ENCODE assay signal across 1 cellular context in genomic region chr6:79524065-79524464, GRCh38.
TF ChIP-seq lines count a peak whose summit lies in the region.

No MANE protein-coding gene starts in this region.

TF ChIP-seq in K562, 482 proteins besides CTCF, POLR2A, EP300 and RAD21 (continued from another document):
- TF ChIP-seq, protein P1, sequence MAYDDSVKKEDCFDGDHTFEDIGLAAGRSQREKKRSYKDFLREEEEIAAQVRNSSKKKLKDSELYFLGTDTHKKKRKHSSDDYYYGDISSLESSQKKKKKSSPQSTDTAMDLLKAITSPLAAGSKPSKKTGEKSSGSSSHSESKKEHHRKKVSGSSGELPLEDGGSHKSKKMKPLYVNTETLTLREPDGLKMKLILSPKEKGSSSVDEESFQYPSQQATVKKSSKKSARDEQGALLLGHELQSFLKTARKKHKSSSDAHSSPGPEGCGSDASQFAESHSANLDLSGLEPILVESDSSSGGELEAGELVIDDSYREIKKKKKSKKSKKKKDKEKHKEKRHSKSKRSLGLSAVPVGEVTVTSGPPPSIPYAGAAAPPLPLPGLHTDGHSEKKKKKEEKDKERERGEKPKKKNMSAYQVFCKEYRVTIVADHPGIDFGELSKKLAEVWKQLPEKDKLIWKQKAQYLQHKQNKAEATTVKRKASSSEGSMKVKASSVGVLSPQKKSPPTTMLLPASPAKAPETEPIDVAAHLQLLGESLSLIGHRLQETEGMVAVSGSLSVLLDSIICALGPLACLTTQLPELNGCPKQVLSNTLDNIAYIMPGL (CRISPR knock-in tag; IDR thresholded peaks at IDR 0.05), result no peak
- TF ChIP-seq SP2 (IDR thresholded peaks at IDR 0.05; ENCODE audit: extremely low read depth, low read depth, low read length, poor library complexity, severe bottlenecking), result no peak
- no peak for TF ChIP-seq CLOCK (CRISPR knock-in tag; IDR thresholded peaks at IDR 0.05; ENCODE audit: borderline replicate concordance)
- no peak for TF ChIP-seq MAFK (IDR thresholded peaks at IDR 0.05; ENCODE audit: low read length)
- no peak for TF ChIP-seq ZNF224 (CRISPR knock-in tag; IDR thresholded peaks at IDR 0.05)
- no peak for TF ChIP-seq DIDO1 (tag; IDR thresholded peaks at IDR 0.05; ENCODE audit: low read depth)
- TF ChIP-seq, protein P2, sequence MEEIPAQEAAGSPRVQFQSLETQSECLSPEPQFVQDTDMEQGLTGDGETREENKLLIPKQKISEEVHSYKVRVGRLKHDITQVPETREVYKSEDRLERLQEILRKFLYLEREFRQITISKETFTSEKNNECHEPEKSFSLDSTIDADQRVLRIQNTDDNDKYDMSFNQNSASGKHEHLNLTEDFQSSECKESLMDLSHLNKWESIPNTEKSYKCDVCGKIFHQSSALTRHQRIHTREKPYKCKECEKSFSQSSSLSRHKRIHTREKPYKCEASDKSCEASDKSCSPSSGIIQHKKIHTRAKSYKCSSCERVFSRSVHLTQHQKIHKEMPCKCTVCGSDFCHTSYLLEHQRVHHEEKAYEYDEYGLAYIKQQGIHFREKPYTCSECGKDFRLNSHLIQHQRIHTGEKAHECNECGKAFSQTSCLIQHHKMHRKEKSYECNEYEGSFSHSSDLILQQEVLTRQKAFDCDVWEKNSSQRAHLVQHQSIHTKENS (CRISPR knock-in tag; IDR thresholded peaks at IDR 0.05), result no peak
- no peak for TF ChIP-seq MIER1 (IDR thresholded peaks at IDR 0.05; ENCODE audit: low read depth)
- no peak for TF ChIP-seq PCBP2 (IDR thresholded peaks at IDR 0.05; ENCODE audit: low read depth, low read length, poor library complexity, severe bottlenecking)
- no peak for TF ChIP-seq SMARCC2 (IDR thresholded peaks at IDR 0.05; ENCODE audit: low read depth)
- no peak for TF ChIP-seq CCNT2 (IDR thresholded peaks at IDR 0.05; ENCODE audit: borderline replicate concordance, extremely low read depth, insufficient read length, low read depth, low read length)
